In genomic region chr5:7894860-7895259, GRCh38 we compare ENCODE assay signal across 9 cellular contexts. TPM values are rescaled to one million over a fixed set of nuclear protein-coding genes. Genes with fewer than 3 reads are reported as not detected.
DNase-seq lines count a peak whose midpoint lies in the region; ATAC-seq and TF ChIP-seq lines count a peak whose summit lies in the region.
"Had no signal": no experiment of that assay in that cellular context is flagged by ENCODE, and none has a peak within 500 bp of the region (broad histone marks: within the 10 kb centered on the region; RNA-seq: fewer than 3 reads in every experiment).

No MANE protein-coding gene starts in this region.

- ATAC-seq in GM19328 (IDR thresholded peaks at IDR 0.05; ENCODE audit: unreplicated experiment) (peak; percentile 93), HG02763 (IDR thresholded peaks at IDR 0.05; ENCODE audit: unreplicated experiment) (peak; percentile 93), HG03469 (IDR thresholded peaks at IDR 0.05; ENCODE audit: unreplicated experiment) (peak; percentile 79)

- DNase-seq in GM13977 (ENCODE audit: low spot score) (peak; percentile 24), GOT3 (lab: John Stamatoyannopoulos, UW) (no peak), NCI-H2171 treated with DMSO at 0.1 percent for 48 hours (lab: John Stamatoyannopoulos, UW) (no peak), cerebellum (ENCODE audit: low spot score) (no peak)
- DNase-seq in stimulated activated CD4-positive, alpha-beta T cell treated with anti-CD3 and anti-CD28 coated beads, Interleukin-15, amount 100 ng/mL, for 24 hours, result no peak
- DNase-seq: effector memory CD4-positive, alpha-beta T cell had no signal

- in situ Hi-C loops in GM13977 (cut with MboI; ENCODE audit: low pct_unique_long_range_greater_than_20kb, low sequenced_read_pairs, unreplicated experiment), result no loop called here

- TF ChIP-seq CTCF in GM13977 (IDR thresholded peaks at IDR 0.05; ENCODE audit: extremely low read depth, insufficient read depth, missing control alignments), result no peak

RNA-seq across cellular contexts. Expression of gene MTRR, which starts 25.9 kb away (rescaled TPM):
- total RNA-seq in cerebellum, result 38.0 TPM

RNA-seq across cellular contexts. Expression of gene FASTKD3, which starts 26.0 kb away (rescaled TPM):
- 13.6 TPM for total RNA-seq in cerebellum

RNA-seq across cellular contexts. Expression of gene CFAP90, which starts 43.9 kb away (rescaled TPM):
- total RNA-seq in cerebellum, result 2.7 TPM
